ENCODE assay signal across 9 cellular contexts in the genomic region with DNA sequence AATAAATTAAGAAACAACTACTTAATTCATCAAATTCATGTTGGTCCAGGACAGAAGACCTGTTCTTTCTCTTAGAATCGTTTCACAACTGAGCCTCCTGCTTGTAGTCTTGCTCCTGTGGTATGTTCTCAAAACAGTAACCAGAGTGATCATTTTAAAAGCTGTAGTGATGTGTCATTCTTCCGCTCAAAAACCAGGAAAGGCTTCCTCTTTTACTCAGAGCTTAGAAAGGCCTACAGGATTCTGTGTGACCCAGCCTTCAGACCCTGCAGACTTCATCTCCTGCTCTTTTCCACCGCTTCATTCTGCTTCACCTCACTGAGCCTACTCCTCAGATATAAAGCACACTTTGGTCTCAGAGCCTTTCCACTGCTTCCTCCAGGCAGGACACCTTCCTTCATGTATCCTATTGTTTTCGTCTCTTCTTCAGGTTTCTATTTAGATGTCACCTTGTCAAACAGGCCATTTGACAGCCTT. TPM values are rescaled to one million over a fixed set of nuclear protein-coding genes. Genes with fewer than 3 reads are reported as not detected.
A peak's percentile ranks its signal among the peaks of the same experiment; 100 is the strongest.
DNase-seq lines count a peak whose midpoint lies in the region; ATAC-seq, FAIRE-seq and TF ChIP-seq lines count a peak whose summit lies in the region.
"Had no signal": no experiment of that assay in that cellular context is flagged by ENCODE, and none has a peak within 500 bp of the region (broad histone marks: within the 10 kb centered on the region; RNA-seq: fewer than 3 reads in every experiment).

No MANE protein-coding gene starts in this region.

- no peak overlapping the region for H3K4me3 ChIP-seq in IMR-90 (ENCODE audit: insufficient read depth, low read depth, low read length)
- no peak overlapping the region for H3K4me3 ChIP-seq in K562
- no peak overlapping the region for H3K4me3 ChIP-seq in neutrophil (ENCODE audit: low read depth in 1 of 2, low read length in 1 of 2)
- H3K4me3 ChIP-seq in aorta (ENCODE audit: low read length in 2 of 2), result no peak overlapping the region
- H3K4me3 ChIP-seq in colonic mucosa, result no peak overlapping the region
- H3K4me3 ChIP-seq: SK-N-MC had no signal

- POLR2A ChIA-PET in IMR-90 (lab: Charles Lee; ENCODE audit: unreplicated experiment), result no interaction called here
- POLR2A ChIA-PET in K562 (lab: Yijun Ruan, JAX), result interaction anchor here (0.6 to 1.0 kb wide), 4 partner anchors 9 to 169 kb away, joined by 3 to 4 read pairs (median 3); no protein-coding TSS in a partner anchor

- no peak overlapping the region for H3K27ac ChIP-seq in IMR-90 (ENCODE audit: insufficient read depth, low read length)
- H3K27ac ChIP-seq in K562 (ENCODE audit: extremely low read depth, low read depth, low read length), result peak overlapping the region; percentile 75
- H3K27ac ChIP-seq in neutrophil, result peak overlapping the region; percentile 83
- peak overlapping the region in 1 of 2 donors; percentile 32 for H3K27ac ChIP-seq in aorta (ENCODE audit: low read depth in 1 of 2, low read length in 2 of 2)
- no peak overlapping the region for H3K27ac ChIP-seq in colonic mucosa
- H3K27ac ChIP-seq: SK-N-MC had no signal

- no peak overlapping the region for H3K9ac ChIP-seq in IMR-90 (ENCODE audit: low read depth, low read length)
- peak overlapping the region; percentile 19 to 52; a peak in 2 of 4 replicates for H3K9ac ChIP-seq in K562 (ENCODE audit: insufficient read depth in 1 of 2, low read depth in 2 of 2, low read length in 2 of 2)
- H3K9ac ChIP-seq in colonic mucosa (ENCODE audit: low read depth in 2 of 2, low read length in 2 of 2), result no peak overlapping the region

- no peak overlapping the region for H2BK120ac ChIP-seq in IMR-90 (ENCODE audit: low read depth, low read length)

- intact Hi-C loops in IMR-90 (cut with micrococcal nuclease), result no loop called here
- intact Hi-C loops in K562 (cut with micrococcal nuclease), result loop anchor here (5.0 kb wide), 1 partner anchor 69 kb away; no protein-coding TSS in a partner anchor
- intact Hi-C loops in aorta (cut with DNase I), result no loop called here
- intact Hi-C loops in colonic mucosa (cut with DNase I), result no loop called here

- no peak for TF ChIP-seq POLR2A in GM12891 (IDR thresholded peaks at IDR 0.05; ENCODE audit: low read depth, low read length)
- TF ChIP-seq POLR2A in IMR-90 (IDR thresholded peaks at IDR 0.05; ENCODE audit: low read depth, low read length), result no peak
- no peak; the same call in 1 of the 2 replicates for TF ChIP-seq POLR2A in K562 (conservative IDR thresholded peaks at IDR 0.05)

- peak overlapping the region in 1 of 2 experiments; percentile 35; a peak in 1 of 4 replicates for H4K8ac ChIP-seq in IMR-90 (ENCODE audit: low read depth in 2 of 2, low read length in 2 of 2)

- H3K4ac ChIP-seq in IMR-90 (ENCODE audit: low read depth, low read length), result no peak overlapping the region

- H3K4me2 ChIP-seq in IMR-90 (ENCODE audit: low read depth, low read length) (no peak overlapping the region), K562 (ENCODE audit: insufficient read depth, low read length) (peak overlapping the region; percentile 40)

- H4K91ac ChIP-seq in IMR-90 (ENCODE audit: insufficient read depth, low read depth, low read length), result no peak overlapping the region

- H2AFZ ChIP-seq in IMR-90 (replicated peaks; ENCODE audit: low read length, poor library complexity) (no peak overlapping the region), K562 (ENCODE audit: low read depth, low read length) (peak overlapping the region; percentile 65)

- no peaks in the 10 kb centered on the region for H3K27me3 ChIP-seq in IMR-90 (ENCODE audit: control insufficient read depth, insufficient read depth, low read length)
- no peaks in the 10 kb centered on the region for H3K27me3 ChIP-seq in K562 (ENCODE audit: control insufficient read depth in 2 of 2, insufficient read depth in 2 of 2, low read length in 2 of 2)
- no peaks in the 10 kb centered on the region for H3K27me3 ChIP-seq in neutrophil
- H3K27me3 ChIP-seq in aorta (ENCODE audit: control insufficient read depth in 1 of 2, insufficient read depth in 2 of 2, low read length in 1 of 2), result no peaks in the 10 kb centered on the region
- H3K27me3 ChIP-seq in colonic mucosa, result no peaks in the 10 kb centered on the region

- H3K56ac ChIP-seq in IMR-90 (ENCODE audit: extremely low read depth, insufficient read depth, low read length), result no peak overlapping the region

- H4K5ac ChIP-seq in IMR-90 (ENCODE audit: low read depth, low read length), result no peak overlapping the region

- no peak overlapping the region for H3K14ac ChIP-seq in IMR-90 (replicated peaks; ENCODE audit: low read depth, low read length)

- H4K20me1 ChIP-seq in IMR-90 (ENCODE audit: insufficient read depth, low read length) (no peaks in the 10 kb centered on the region), K562 (replicated peaks; ENCODE audit: control insufficient read depth, insufficient read depth, low read length) (no peaks in the 10 kb centered on the region)

- no peak overlapping the region for H3K23ac ChIP-seq in IMR-90 (ENCODE audit: low read depth, low read length)

- no peak overlapping the region for H2BK20ac ChIP-seq in IMR-90 (ENCODE audit: low read depth, low read length)

- BruUV-seq in IMR-90 (replicated peaks; lab: Mats Ljungman, UMichigan) (no TSS peak), K562 (replicated peaks; lab: Mats Ljungman, UMichigan) (no TSS peak)

- H2BK5ac ChIP-seq in IMR-90 (ENCODE audit: low read depth, low read length, poor library complexity, severe bottlenecking), result no peak overlapping the region

- TF ChIP-seq RAD21 in IMR-90 (IDR thresholded peaks at IDR 0.05; ENCODE audit: low read length), result no peak
- peak in 1 of 2 experiments; percentile 33; a peak in 2 of 4 replicates for TF ChIP-seq RAD21 in K562 (CRISPR knock-in tag; conservative IDR thresholded peaks at IDR 0.05 in 1 of 2, IDR thresholded peaks at IDR 0.05 in 1 of 2)

- DNase-seq in GM12891 (ENCODE audit: insufficient read length, low spot score) (no peak), IMR-90 (peak; percentile 56), K562 (ENCODE audit: extremely low read depth in 1 of 4, low spot score in 3 of 4) (peak in 2 of 4 experiments; percentile 52 to 72), HPDE6-E6E7 (ENCODE audit: extremely low spot score) (no peak), NCI-H2227 treated with DMSO at 0.1 percent for 48 hours (lab: John Stamatoyannopoulos, UW) (no peak), aorta (no peak), colonic mucosa (no peak)

- CTCF ChIA-PET in IMR-90 (lab: Yijun Ruan, JAX), result no interaction called here
- CTCF ChIA-PET in K562 (lab: Yijun Ruan, JAX; ENCODE audit: low intra/inter-chr PET ratio), result no interaction called here

- H3K4me1 ChIP-seq in IMR-90 (ENCODE audit: control insufficient read depth, insufficient read depth, low read length) (no peaks in the 10 kb centered on the region; the same call in 1 of the 2 replicates), K562 (replicated peaks in 1 of 2; ENCODE audit: control insufficient read depth in 2 of 2, insufficient read depth in 2 of 2, low read length in 2 of 2) (peaks cover 49 to 59% of the 10 kb centered on the region in 2 experiments), neutrophil (ENCODE audit: control insufficient read depth in 1 of 2, insufficient read depth in 1 of 2, low read depth in 1 of 2, low read length in 1 of 2) (peaks cover 15 to 22% of the 10 kb centered on the region in 2 experiments), aorta (ENCODE audit: control insufficient read depth in 1 of 2, insufficient read depth in 2 of 2, low read length in 2 of 2) (peaks cover 4 to 14% of the 10 kb centered on the region in 2 donors), colonic mucosa (no peaks in the 10 kb centered on the region)

- H3K9me1 ChIP-seq in IMR-90 (ENCODE audit: insufficient read depth, low read length), result no peaks in the 10 kb centered on the region
- H3K9me1 ChIP-seq in K562 (ENCODE audit: control insufficient read depth, insufficient read depth, low read length), result no peaks in the 10 kb centered on the region

- H2AK5ac ChIP-seq in IMR-90 (ENCODE audit: low read depth, low read length), result no peak overlapping the region

- FAIRE-seq in GM12891 (lab: Jason Lieb, UNC) (no peak), K562 (lab: Jason Lieb, UNC) (peak; percentile 61)

- H3K36me3 ChIP-seq in IMR-90 (ENCODE audit: control insufficient read depth, insufficient read depth, low read length), result no peaks in the 10 kb centered on the region
- H3K36me3 ChIP-seq in K562 (ENCODE audit: control insufficient read depth, insufficient read depth, low read length), result peaks cover 42% of the 10 kb centered on the region
- H3K36me3 ChIP-seq in neutrophil, result peaks cover 16% of the 10 kb centered on the region
- H3K36me3 ChIP-seq in aorta (ENCODE audit: control insufficient read depth in 1 of 2, insufficient read depth in 2 of 2, low read length in 1 of 2), result no peaks in the 10 kb centered on the region
- no peaks in the 10 kb centered on the region for H3K36me3 ChIP-seq in colonic mucosa

- H2BK15ac ChIP-seq in IMR-90 (ENCODE audit: low read depth, low read length), result no peak overlapping the region

- dilution Hi-C loops in IMR-90 (cut with HindIII; ENCODE audit: low sequenced_read_pairs, unreplicated experiment), result no loop called here

- peaks cover 4% of the 10 kb centered on the region; the same call in 1 of the 2 replicates for H3K9me3 ChIP-seq in IMR-90 (ENCODE audit: control insufficient read depth, insufficient read depth, low read length)
- peaks cover 6% of the 10 kb centered on the region; the same call in 1 of the 2 replicates for H3K9me3 ChIP-seq in K562 (replicated peaks; ENCODE audit: control insufficient read depth, insufficient read depth, low read depth, low read length)
- H3K9me3 ChIP-seq in neutrophil, result no peaks in the 10 kb centered on the region
- no peaks in the 10 kb centered on the region for H3K9me3 ChIP-seq in aorta (ENCODE audit: control insufficient read depth, low read length)
- no peaks in the 10 kb centered on the region for H3K9me3 ChIP-seq in colonic mucosa

- no peaks in the 10 kb centered on the region for H3K79me1 ChIP-seq in IMR-90 (ENCODE audit: low read depth in 1 of 2, low read length in 2 of 2)

- no peak overlapping the region for H2AK9ac ChIP-seq in IMR-90 (replicated peaks; ENCODE audit: low read depth, low read length, poor library complexity)

- 80% methylated on average over 1 of the region's 4 CpGs; no CpG with 5 or more reads in 1 of the 2 experiments for WGBS in IMR-90 (ENCODE audit: extremely low coverage in 2 of 2, insufficient read length in 1 of 2), 2 experiments
- WGBS in K562 (ENCODE audit: insufficient coverage, low coverage, missing lambda C conversion rate), result 11% methylated on average over 4 of the region's 4 CpGs
- WGBS in aorta, 2 donors, result 57 to 60% methylated on average over 4 of the region's 4 CpGs

- ATAC-seq in IMR-90 (ENCODE audit: low read depth), result no peak
- ATAC-seq in K562, result peak; percentile 42
- no peak for ATAC-seq in aorta (ENCODE audit: low FRiP score)

- in situ Hi-C loops in IMR-90 (cut with MboI; ENCODE audit: low sequenced_read_pairs), result no loop called here
- in situ Hi-C loops in K562 (cut with MboI), result no loop called here

- no peak for TF ChIP-seq CTCF in IMR-90 (conservative IDR thresholded peaks at IDR 0.05; ENCODE audit: low read depth, low read length)
- no peak for TF ChIP-seq CTCF in K562 (IDR thresholded peaks at IDR 0.05 in 2 of 3, conservative IDR thresholded peaks at IDR 0.05 in 1 of 3; ENCODE audit: insufficient read depth in 2 of 3, low read depth in 1 of 3, low read length in 3 of 3)
- no peak for TF ChIP-seq CTCF in neutrophil (IDR thresholded peaks at IDR 0.05)
- TF ChIP-seq CTCF in colonic mucosa (IDR thresholded peaks at IDR 0.05), result no peak

- H3K79me2 ChIP-seq in K562 (ENCODE audit: control insufficient read depth, insufficient read depth, low read length), result peaks cover 94% of the 10 kb centered on the region

- no peak overlapping the region for H3K18ac ChIP-seq in IMR-90 (ENCODE audit: low read depth, low read length)

- peak; percentile 35; the same call in 1 of the 2 replicates for TF ChIP-seq EP300 in K562 (IDR thresholded peaks at IDR 0.05; ENCODE audit: low read length)

RNA-seq across cellular contexts. Expression of gene ST6GAL1, which starts 22.7 kb away (rescaled TPM):
- polyA plus RNA-seq in GM12891 (2012; ENCODE audit: low read depth, missing spikeins), result 85.5 TPM
- total RNA-seq in IMR-90 (2012; rRNA removed) (1.4 and 1.7 TPM in 2 replicates), K562 (2014; rRNA removed) (57.1 and 57.4 TPM in 2 replicates), K562 (2014; rRNA removed; fragmentation: Illumina TruSeq; extraction: Trizol) (71.0 and 79.0 TPM in 2 replicates), K562 (2015; rRNA removed; fragmentation: Illumina TruSeq; extraction: Trizol) (39.3 and 42.3 TPM in 2 replicates), K562 (2021) (114 and 135 TPM in 2 replicates), aorta (100 to 1,000 TPM in 1 of 2 donors, 10 to 100 TPM in 1; 80.3 to 140 TPM), colonic mucosa (10 to 100 TPM; 57.2 to 81.8 TPM)
- polyA plus RNA-seq in IMR-90 (2012; rRNA removed) (2.5 and 2.9 TPM in 2 replicates), K562 (2011; rRNA removed) (93.3 and 144 TPM in 2 replicates), K562 (2014; fragmentation: Illumina TruSeq; extraction: Trizol) (108 and 145 TPM in 2 replicates), K562 (2014; fragmentation: Nextera tagmentation; extraction: Ambion mirVana) (10 to 100 TPM; 31.9 to 43.0 TPM), K562 (2014; rRNA removed) (74.1 and 80.6 TPM in 2 replicates), aorta (10 to 100 TPM; 11.8 to 20.5 TPM)
- polyA plus RNA-seq in IMR-90 (2012; cell fraction: cytosol; rRNA removed), result 1.1 and 1.5 TPM in 2 replicates
- 1.3 and 2.8 TPM in 2 replicates for polyA plus RNA-seq in IMR-90 (2012; cell fraction: nucleus; rRNA removed; ENCODE audit: low replicate concordance)
- 401 and 438 TPM in 2 replicates for total RNA-seq in K562 (2011; cell fraction: chromatin; rRNA removed; ENCODE audit: low replicate concordance)
- 288 and 318 TPM in 2 replicates for total RNA-seq in K562 (2011; cell fraction: nucleolus; rRNA removed)
- total RNA-seq in K562 (2011; cell fraction: nucleoplasm; rRNA removed), result 391 and 510 TPM in 2 replicates
- 75.4 and 100 TPM in 2 replicates for polyA plus RNA-seq in K562 (2011; cell fraction: cytosol; rRNA removed)
- polyA plus RNA-seq in K562 (2011; cell fraction: nucleus; rRNA removed), result 62.0 and 106 TPM in 2 replicates
- polyA plus RNA-seq in K562 (2012), result 65.3 and 96.3 TPM in 2 replicates
- polyA minus RNA-seq in K562 (2011; rRNA and poly(A)+ RNA removed), result 163 and 272 TPM in 2 replicates
- 58.4 and 107 TPM in 2 replicates for polyA minus RNA-seq in K562 (2011; cell fraction: cytosol; rRNA and poly(A)+ RNA removed)
- polyA minus RNA-seq in K562 (2011; cell fraction: nucleus; rRNA and poly(A)+ RNA removed), result 86.4 and 113 TPM in 2 replicates

Comparison
In these comparisons a context has a peak if more than half of its experiments do, and no peak if none do; other contexts are left out.
1. H3K27ac ChIP-seq: peak in K562 (single experiment) and neutrophil (single experiment); none in IMR-90 (single experiment) and colonic mucosa (single experiment).
2. H3K9ac ChIP-seq: peak in K562 (2 of 2); none in IMR-90 (single experiment) and colonic mucosa (0 of 2).
3. RNA of gene ST6GAL1, which starts 22.7 kb away (total RNA-seq): 80.3 to 140 TPM in aorta, 57.2 to 81.8 TPM in colonic mucosa and 39.3 to 510 TPM in K562; 1.4 to 1.7 TPM in IMR-90; every median in the first group is over 10 times any median in the second.